1 cellular context compared by ENCODE assay signal in the genomic region with DNA sequence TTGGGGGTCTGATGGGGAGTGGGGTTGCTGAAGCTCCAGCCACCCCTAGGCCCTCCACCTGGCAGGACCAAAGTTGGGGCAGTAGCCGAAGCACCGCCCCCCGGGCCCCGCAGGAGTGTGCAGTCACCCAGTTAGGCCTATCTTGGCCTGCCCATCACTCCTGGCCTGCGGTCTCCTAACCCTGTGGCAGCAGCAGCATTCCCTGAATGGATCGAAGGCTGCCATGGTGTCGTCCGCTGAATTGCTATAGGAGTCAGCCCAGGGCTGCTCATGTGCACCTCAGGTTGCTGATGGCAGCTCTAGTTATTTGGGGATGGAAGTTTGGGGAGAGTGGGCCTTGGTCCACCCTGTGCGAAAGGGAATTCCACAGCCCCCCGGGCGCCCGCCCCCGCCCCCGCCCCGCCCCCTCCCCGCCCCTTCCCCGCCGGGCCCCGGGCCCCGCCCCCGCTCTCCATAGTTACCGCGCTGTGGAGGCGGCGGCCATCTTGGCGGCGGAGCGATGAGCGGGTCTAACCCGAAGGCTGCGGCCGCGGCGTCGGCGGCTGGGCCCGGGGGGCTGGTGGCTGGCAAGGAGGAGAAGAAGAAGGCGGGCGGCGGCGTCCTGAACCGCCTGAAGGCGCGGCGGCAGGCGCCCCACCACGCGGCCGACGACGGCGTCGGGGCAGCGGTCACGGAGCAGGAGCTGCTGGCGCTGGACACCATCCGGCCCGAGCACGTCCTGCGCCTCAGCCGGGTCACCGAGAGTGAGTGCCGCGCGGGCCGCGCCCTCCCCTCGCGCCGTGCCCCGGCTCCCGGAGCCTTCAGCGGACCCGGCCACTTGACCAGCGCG.
TF ChIP-seq lines count a peak whose summit lies in the region.

A gene (plus strand): TSS at position 483 of the 829 bp plus-strand sequence. CDS start 17 bp downstream, at position 500.

TF ChIP-seq in HepG2, 621 proteins besides CTCF, POLR2A, EP300 and RAD21 (continues in another document):
- TF ChIP-seq, protein P1, sequence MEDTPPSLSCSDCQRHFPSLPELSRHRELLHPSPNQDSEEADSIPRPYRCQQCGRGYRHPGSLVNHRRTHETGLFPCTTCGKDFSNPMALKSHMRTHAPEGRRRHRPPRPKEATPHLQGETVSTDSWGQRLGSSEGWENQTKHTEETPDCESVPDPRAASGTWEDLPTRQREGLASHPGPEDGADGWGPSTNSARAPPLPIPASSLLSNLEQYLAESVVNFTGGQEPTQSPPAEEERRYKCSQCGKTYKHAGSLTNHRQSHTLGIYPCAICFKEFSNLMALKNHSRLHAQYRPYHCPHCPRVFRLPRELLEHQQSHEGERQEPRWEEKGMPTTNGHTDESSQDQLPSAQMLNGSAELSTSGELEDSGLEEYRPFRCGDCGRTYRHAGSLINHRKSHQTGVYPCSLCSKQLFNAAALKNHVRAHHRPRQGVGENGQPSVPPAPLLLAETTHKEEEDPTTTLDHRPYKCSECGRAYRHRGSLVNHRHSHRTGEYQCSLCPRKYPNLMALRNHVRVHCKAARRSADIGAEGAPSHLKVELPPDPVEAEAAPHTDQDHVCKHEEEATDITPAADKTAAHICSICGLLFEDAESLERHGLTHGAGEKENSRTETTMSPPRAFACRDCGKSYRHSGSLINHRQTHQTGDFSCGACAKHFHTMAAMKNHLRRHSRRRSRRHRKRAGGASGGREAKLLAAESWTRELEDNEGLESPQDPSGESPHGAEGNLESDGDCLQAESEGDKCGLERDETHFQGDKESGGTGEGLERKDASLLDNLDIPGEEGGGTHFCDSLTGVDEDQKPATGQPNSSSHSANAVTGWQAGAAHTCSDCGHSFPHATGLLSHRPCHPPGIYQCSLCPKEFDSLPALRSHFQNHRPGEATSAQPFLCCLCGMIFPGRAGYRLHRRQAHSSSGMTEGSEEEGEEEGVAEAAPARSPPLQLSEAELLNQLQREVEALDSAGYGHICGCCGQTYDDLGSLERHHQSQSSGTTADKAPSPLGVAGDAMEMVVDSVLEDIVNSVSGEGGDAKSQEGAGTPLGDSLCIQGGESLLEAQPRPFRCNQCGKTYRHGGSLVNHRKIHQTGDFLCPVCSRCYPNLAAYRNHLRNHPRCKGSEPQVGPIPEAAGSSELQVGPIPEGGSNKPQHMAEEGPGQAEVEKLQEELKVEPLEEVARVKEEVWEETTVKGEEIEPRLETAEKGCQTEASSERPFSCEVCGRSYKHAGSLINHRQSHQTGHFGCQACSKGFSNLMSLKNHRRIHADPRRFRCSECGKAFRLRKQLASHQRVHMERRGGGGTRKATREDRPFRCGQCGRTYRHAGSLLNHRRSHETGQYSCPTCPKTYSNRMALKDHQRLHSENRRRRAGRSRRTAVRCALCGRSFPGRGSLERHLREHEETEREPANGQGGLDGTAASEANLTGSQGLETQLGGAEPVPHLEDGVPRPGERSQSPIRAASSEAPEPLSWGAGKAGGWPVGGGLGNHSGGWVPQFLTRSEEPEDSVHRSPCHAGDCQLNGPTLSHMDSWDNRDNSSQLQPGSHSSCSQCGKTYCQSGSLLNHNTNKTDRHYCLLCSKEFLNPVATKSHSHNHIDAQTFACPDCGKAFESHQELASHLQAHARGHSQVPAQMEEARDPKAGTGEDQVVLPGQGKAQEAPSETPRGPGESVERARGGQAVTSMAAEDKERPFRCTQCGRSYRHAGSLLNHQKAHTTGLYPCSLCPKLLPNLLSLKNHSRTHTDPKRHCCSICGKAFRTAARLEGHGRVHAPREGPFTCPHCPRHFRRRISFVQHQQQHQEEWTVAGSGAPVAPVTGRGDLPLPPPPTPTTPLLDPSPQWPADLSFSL (CRISPR knock-in tag; IDR thresholded peaks at IDR 0.05): no peak
- TF ChIP-seq ZNF660 (CRISPR knock-in tag; IDR thresholded peaks at IDR 0.05; ENCODE audit: borderline replicate concordance, low read depth) (no peak), ARNT2 (CRISPR knock-in tag; IDR thresholded peaks at IDR 0.05; ENCODE audit: low read depth) (peak; percentile 39; the same call in 1 of the 2 replicates), ZNF234 (CRISPR knock-in tag; conservative IDR thresholded peaks at IDR 0.05) (0 out of 2 replicates have a peak, but pooled peaks have one; percentile 27), REPIN1 (CRISPR knock-in tag; IDR thresholded peaks at IDR 0.05; ENCODE audit: borderline replicate concordance, low read depth) (no peak), SP4 (CRISPR knock-in tag; IDR thresholded peaks at IDR 0.05) (peak; percentile 80), ZSCAN31 (CRISPR knock-in tag; IDR thresholded peaks at IDR 0.05; ENCODE audit: low read depth) (0 out of 2 replicates have a peak, but pooled peaks have one; percentile 41), FLYWCH1 (CRISPR knock-in tag; IDR thresholded peaks at IDR 0.05) (0 out of 2 replicates have a peak, but pooled peaks have one; percentile 39), PHF8 (CRISPR knock-in tag; IDR thresholded peaks at IDR 0.05) (peak; percentile 61), ZNF670 (CRISPR knock-in tag; IDR thresholded peaks at IDR 0.05; ENCODE audit: borderline replicate concordance) (no peak), SPEN (CRISPR knock-in tag; IDR thresholded peaks at IDR 0.05; ENCODE audit: low read depth) (peak; percentile 48), ZMYM2 (CRISPR knock-in tag; IDR thresholded peaks at IDR 0.05) (no peak), TEAD2 (CRISPR knock-in tag; IDR thresholded peaks at IDR 0.05) (0 out of 2 replicates have a peak, but pooled peaks have one; percentile 14), PRPF4 (IDR thresholded peaks at IDR 0.05; ENCODE audit: low read depth, low read length, poor library complexity, severe bottlenecking) (no peak), AGO2 (optimal IDR thresholded peaks at IDR 0.05; ENCODE audit: low read depth, low read length) (peak; percentile 69), SP2 (CRISPR knock-in tag; IDR thresholded peaks at IDR 0.05) (peak; percentile 39; the same call in 1 of the 2 replicates), NR3C1 (CRISPR knock-in tag; IDR thresholded peaks at IDR 0.05) (no peak), MYNN (CRISPR knock-in tag; IDR thresholded peaks at IDR 0.05; ENCODE audit: low read depth) (no peak), ZNF24 (IDR thresholded peaks at IDR 0.05) (no peak), TOE1 (CRISPR knock-in tag; IDR thresholded peaks at IDR 0.05) (no peak), ZNF724P (CRISPR knock-in tag; IDR thresholded peaks at IDR 0.05; ENCODE audit: borderline replicate concordance) (0 out of 2 replicates have a peak, but pooled peaks have one; percentile 51), TAF1 (CRISPR knock-in tag; IDR thresholded peaks at IDR 0.05) (peak; percentile 47; the same call in 1 of the 2 replicates), SALL1 (CRISPR knock-in tag; IDR thresholded peaks at IDR 0.05) (peak; percentile 48; the same call in 1 of the 2 replicates), YEATS4 (CRISPR knock-in tag; IDR thresholded peaks at IDR 0.05; ENCODE audit: borderline replicate concordance) (peak; percentile 62), SP1 (IDR thresholded peaks at IDR 0.05) (no peak), SP1 (CRISPR knock-in tag; IDR thresholded peaks at IDR 0.05) (peak; percentile 15; the same call in 1 of the 2 replicates), ZNF558 (CRISPR knock-in tag; IDR thresholded peaks at IDR 0.05; ENCODE audit: borderline replicate concordance) (peak; percentile 37; the same call in 1 of the 2 replicates), ZSCAN22 (CRISPR knock-in tag; IDR thresholded peaks at IDR 0.05) (no peak), ZNF556 (CRISPR knock-in tag; IDR thresholded peaks at IDR 0.05; ENCODE audit: borderline replicate concordance) (0 out of 2 replicates have a peak, but pooled peaks have one; percentile 65), ETV6 (CRISPR knock-in tag; conservative IDR thresholded peaks at IDR 0.05) (0 out of 2 replicates have a peak, but pooled peaks have one; percentile 68), POLR2G (IDR thresholded peaks at IDR 0.05; ENCODE audit: low read depth, low read length) (peak; percentile 72), HOXA3 (CRISPR knock-in tag; IDR thresholded peaks at IDR 0.05) (peak; percentile 75)
- TF ChIP-seq, protein P2, sequence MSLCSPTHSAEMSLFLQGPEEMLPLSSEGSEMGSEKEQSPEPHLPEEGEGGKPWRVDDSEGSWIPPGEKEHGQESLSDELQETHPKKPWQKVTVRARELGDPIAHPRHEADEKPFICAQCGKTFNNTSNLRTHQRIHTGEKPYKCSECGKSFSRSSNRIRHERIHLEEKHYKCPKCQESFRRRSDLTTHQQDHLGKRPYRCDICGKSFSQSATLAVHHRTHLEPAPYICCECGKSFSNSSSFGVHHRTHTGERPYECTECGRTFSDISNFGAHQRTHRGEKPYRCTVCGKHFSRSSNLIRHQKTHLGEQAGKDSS (CRISPR knock-in tag; IDR thresholded peaks at IDR 0.05; ENCODE audit: borderline replicate concordance, low read depth): 0 out of 2 replicates have a peak, but pooled peaks have one; percentile 22
- TF ChIP-seq, protein P3, sequence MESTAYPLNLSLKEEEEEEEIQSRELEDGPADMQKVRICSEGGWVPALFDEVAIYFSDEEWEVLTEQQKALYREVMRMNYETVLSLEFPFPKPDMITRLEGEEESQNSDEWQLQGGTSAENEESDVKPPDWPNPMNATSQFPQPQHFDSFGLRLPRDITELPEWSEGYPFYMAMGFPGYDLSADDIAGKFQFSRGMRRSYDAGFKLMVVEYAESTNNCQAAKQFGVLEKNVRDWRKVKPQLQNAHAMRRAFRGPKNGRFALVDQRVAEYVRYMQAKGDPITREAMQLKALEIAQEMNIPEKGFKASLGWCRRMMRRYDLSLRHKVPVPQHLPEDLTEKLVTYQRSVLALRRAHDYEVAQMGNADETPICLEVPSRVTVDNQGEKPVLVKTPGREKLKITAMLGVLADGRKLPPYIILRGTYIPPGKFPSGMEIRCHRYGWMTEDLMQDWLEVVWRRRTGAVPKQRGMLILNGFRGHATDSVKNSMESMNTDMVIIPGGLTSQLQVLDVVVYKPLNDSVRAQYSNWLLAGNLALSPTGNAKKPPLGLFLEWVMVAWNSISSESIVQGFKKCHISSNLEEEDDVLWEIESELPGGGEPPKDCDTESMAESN (CRISPR knock-in tag; conservative IDR thresholded peaks at IDR 0.05): peak; percentile 37; the same call in 1 of the 2 replicates
- TF ChIP-seq, protein P4, sequence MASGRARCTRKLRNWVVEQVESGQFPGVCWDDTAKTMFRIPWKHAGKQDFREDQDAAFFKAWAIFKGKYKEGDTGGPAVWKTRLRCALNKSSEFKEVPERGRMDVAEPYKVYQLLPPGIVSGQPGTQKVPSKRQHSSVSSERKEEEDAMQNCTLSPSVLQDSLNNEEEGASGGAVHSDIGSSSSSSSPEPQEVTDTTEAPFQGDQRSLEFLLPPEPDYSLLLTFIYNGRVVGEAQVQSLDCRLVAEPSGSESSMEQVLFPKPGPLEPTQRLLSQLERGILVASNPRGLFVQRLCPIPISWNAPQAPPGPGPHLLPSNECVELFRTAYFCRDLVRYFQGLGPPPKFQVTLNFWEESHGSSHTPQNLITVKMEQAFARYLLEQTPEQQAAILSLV (CRISPR knock-in tag; IDR thresholded peaks at IDR 0.05; ENCODE audit: borderline replicate concordance): peak; percentile 84; the same call in 1 of the 2 replicates
- TF ChIP-seq, protein P5, sequence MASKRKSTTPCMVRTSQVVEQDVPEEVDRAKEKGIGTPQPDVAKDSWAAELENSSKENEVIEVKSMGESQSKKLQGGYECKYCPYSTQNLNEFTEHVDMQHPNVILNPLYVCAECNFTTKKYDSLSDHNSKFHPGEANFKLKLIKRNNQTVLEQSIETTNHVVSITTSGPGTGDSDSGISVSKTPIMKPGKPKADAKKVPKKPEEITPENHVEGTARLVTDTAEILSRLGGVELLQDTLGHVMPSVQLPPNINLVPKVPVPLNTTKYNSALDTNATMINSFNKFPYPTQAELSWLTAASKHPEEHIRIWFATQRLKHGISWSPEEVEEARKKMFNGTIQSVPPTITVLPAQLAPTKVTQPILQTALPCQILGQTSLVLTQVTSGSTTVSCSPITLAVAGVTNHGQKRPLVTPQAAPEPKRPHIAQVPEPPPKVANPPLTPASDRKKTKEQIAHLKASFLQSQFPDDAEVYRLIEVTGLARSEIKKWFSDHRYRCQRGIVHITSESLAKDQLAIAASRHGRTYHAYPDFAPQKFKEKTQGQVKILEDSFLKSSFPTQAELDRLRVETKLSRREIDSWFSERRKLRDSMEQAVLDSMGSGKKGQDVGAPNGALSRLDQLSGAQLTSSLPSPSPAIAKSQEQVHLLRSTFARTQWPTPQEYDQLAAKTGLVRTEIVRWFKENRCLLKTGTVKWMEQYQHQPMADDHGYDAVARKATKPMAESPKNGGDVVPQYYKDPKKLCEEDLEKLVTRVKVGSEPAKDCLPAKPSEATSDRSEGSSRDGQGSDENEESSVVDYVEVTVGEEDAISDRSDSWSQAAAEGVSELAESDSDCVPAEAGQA (IDR thresholded peaks at IDR 0.05; ENCODE audit: low read depth): peak; percentile 42; the same call in 1 of the 2 replicates
- TF ChIP-seq, protein P5 (CRISPR knock-in tag; IDR thresholded peaks at IDR 0.05; ENCODE audit: borderline replicate concordance): no peak
